Comparison of ENCODE assay signal across 24 cellular contexts in the genomic region with DNA sequence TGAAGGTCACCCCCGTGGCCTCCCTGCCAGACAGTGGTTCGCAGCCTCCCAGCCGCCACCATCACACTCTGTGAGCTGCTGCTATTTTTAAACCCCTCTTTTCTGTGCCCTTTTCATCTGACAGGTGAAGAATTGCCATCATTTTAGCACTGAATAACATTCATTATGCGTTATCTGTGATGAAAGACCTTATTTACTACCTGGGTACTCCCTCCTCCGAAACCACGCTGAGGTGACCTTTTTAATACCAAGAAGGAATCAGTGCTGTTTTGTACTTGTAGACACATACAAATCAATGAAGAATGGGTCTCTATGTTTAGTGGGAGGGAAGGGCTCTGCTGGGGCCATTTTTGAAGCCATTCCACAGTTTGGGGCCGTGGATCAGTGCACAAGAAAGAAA.
"Had no signal": no experiment of that assay in that cellular context is flagged by ENCODE, and none has a peak within 500 bp of the region (broad histone marks: within the 10 kb centered on the region; RNA-seq: fewer than 3 reads in every experiment).

No MANE protein-coding gene starts in this region.

- H3K27me3 ChIP-seq: ascending aorta, cardiac muscle cell had no signal

- H3K27ac ChIP-seq: ascending aorta, breast epithelium, cardiac muscle cell, coronary artery, VCaP had no signal

- H3K4me3 ChIP-seq: ascending aorta, breast epithelium, cardiac muscle cell, coronary artery, dorsolateral prefrontal cortex had no signal

- H3K4me1 ChIP-seq: ascending aorta, breast epithelium had no signal

- H3K36me3 ChIP-seq: ascending aorta, breast epithelium, cardiac muscle cell had no signal

- H3K9me3 ChIP-seq: ascending aorta, breast epithelium had no signal

- DNase-seq: activated CD4-positive, alpha-beta memory T cell treated with anti-CD3 and anti-CD28 coated beads, Interleukin-2, amount 10 ng/mL, durations not matched to agents 7 days and 5 days; activated CD4-positive, alpha-beta T cell treated with anti-CD3 and anti-CD28 coated beads for 1 hour; activated CD4-positive, alpha-beta T cell treated with anti-CD3 and anti-CD28 coated beads for 4 hours; activated CD4-positive, alpha-beta T cell treated with anti-CD3 and anti-CD28 coated beads, Interleukin-2, amount 10 ng/mL, durations not matched to agents 7 days and 5 days; activated CD4-positive, alpha-beta T cell treated with anti-CD3 and anti-CD28 coated beads, Interleukin-2, amount 50 U/mL, for 4 hours; activated CD8-positive, alpha-beta memory T cell treated with anti-CD3 and anti-CD28 coated beads, Interleukin-2, amount 50 U/mL, for 48 hours; activated gamma-delta T cell; activated naive CD4-positive, alpha-beta T cell; activated naive CD4-positive, alpha-beta T cell treated with anti-CD3 and anti-CD28 coated beads, Interleukin-2, amount 10 ng/mL, durations not matched to agents 7 days and 5 days; activated naive CD8-positive, alpha-beta T cell treated with anti-CD3 and anti-CD28 coated beads, Interleukin-2, amount 10 ng/mL, durations not matched to agents 7 days and 5 days; activated T-cell treated with anti-CD3 and anti-CD28 coated beads for 4 hours; activated T-cell treated with anti-CD3 and anti-CD28 coated beads, Interleukin-2, amount 50 U/mL, for 24 hours; activated T-cell treated with anti-CD3 and anti-CD28 coated beads, Interleukin-2, amount 50 U/mL, for 72 hours; central memory CD4-positive, alpha-beta T cell; cerebellar nuclear complex; effector memory CD4-positive, alpha-beta T cell; foreskin fibroblast; T-helper 2 cell had no signal
